ENCODE assay signal across 14 cellular contexts in the genomic region with DNA sequence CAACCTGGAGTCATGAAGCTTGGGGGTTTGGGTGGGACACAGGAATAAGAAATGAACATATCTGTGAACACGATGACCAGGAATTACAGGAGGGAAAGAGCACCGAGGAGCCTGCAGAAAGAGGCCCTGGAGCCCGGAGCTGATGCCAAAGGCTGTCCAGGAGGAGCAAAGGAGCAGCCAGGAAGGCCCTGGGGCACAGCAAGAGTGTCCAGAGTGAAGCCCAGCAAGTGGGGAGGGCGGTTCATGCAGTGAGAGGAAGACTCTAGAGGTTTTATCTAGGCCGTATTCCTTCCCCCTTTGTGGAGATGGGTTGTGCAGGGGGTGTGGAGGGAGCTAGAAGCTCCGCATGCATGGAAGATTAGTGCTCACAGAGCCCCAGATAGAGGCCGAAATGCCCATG.
DNase-seq lines count a peak whose midpoint lies in the region; ATAC-seq and TF ChIP-seq lines count a peak whose summit lies in the region.
"Had no signal": no experiment of that assay in that cellular context is flagged by ENCODE, and none has a peak within 500 bp of the region (broad histone marks: within the 10 kb centered on the region; RNA-seq: fewer than 3 reads in every experiment).

No MANE protein-coding gene starts in this region.

- peak overlapping the region; percentile 77 for H3K27ac Mint-ChIP-seq in stimulated activated naive CD8-positive, alpha-beta T cell treated with anti-CD3 and anti-CD28 coated beads, Interleukin-15, Interleukin-2, amounts not matched to agents 100 ng/mL and 50 ng/mL, for 24 hours
- no peak overlapping the region for H3K27ac Mint-ChIP-seq in stimulated activated naive CD8-positive, alpha-beta T cell treated with anti-CD3 and anti-CD28 coated beads, Interleukin-15, amount 100 ng/mL, for 72 hours
- H3K27ac Mint-ChIP-seq in activated naive CD8-positive, alpha-beta T cell treated with anti-CD3 and anti-CD28 coated beads, Interleukin-2, amount 50 U/mL, for 24 hours, result peak overlapping the region; percentile 90
- peak overlapping the region; percentile 79 for H3K27ac Mint-ChIP-seq in nephron progenitor cell

- H3K9me3 Mint-ChIP-seq in stimulated activated naive CD8-positive, alpha-beta T cell treated with anti-CD3 and anti-CD28 coated beads, Interleukin-15, Interleukin-2, amounts not matched to agents 100 ng/mL and 50 ng/mL, for 24 hours, result no peaks in the 10 kb centered on the region
- no peaks in the 10 kb centered on the region for H3K9me3 Mint-ChIP-seq in stimulated activated naive CD8-positive, alpha-beta T cell treated with anti-CD3 and anti-CD28 coated beads, Interleukin-15, amount 100 ng/mL, for 72 hours
- no peaks in the 10 kb centered on the region for H3K9me3 Mint-ChIP-seq in activated naive CD8-positive, alpha-beta T cell treated with anti-CD3 and anti-CD28 coated beads, Interleukin-2, amount 50 U/mL, for 24 hours
- no peaks in the 10 kb centered on the region for H3K9me3 Mint-ChIP-seq in nephron progenitor cell

- H3K27me3 Mint-ChIP-seq in stimulated activated naive CD8-positive, alpha-beta T cell treated with anti-CD3 and anti-CD28 coated beads, Interleukin-15, Interleukin-2, amounts not matched to agents 100 ng/mL and 50 ng/mL, for 24 hours, result peaks cover 26% of the 10 kb centered on the region
- peaks cover 28% of the 10 kb centered on the region for H3K27me3 Mint-ChIP-seq in stimulated activated naive CD8-positive, alpha-beta T cell treated with anti-CD3 and anti-CD28 coated beads, Interleukin-15, amount 100 ng/mL, for 72 hours
- H3K27me3 Mint-ChIP-seq in activated naive CD8-positive, alpha-beta T cell treated with anti-CD3 and anti-CD28 coated beads, Interleukin-2, amount 50 U/mL, for 24 hours, result peaks cover 13% of the 10 kb centered on the region
- H3K27me3 Mint-ChIP-seq in nephron progenitor cell (ENCODE audit: low read depth, poor library complexity), result peaks cover 8% of the 10 kb centered on the region

- TF ChIP-seq CTCF in nephron progenitor cell (IDR thresholded peaks at IDR 0.05), result no peak

- peaks cover 47% of the 10 kb centered on the region for H3K4me1 Mint-ChIP-seq in stimulated activated naive CD8-positive, alpha-beta T cell treated with anti-CD3 and anti-CD28 coated beads, Interleukin-15, Interleukin-2, amounts not matched to agents 100 ng/mL and 50 ng/mL, for 24 hours (ENCODE audit: low read depth)
- peaks cover 34% of the 10 kb centered on the region for H3K4me1 Mint-ChIP-seq in stimulated activated naive CD8-positive, alpha-beta T cell treated with anti-CD3 and anti-CD28 coated beads, Interleukin-15, amount 100 ng/mL, for 72 hours
- peaks cover 47% of the 10 kb centered on the region for H3K4me1 Mint-ChIP-seq in activated naive CD8-positive, alpha-beta T cell treated with anti-CD3 and anti-CD28 coated beads, Interleukin-2, amount 50 U/mL, for 24 hours
- peaks cover 94% of the 10 kb centered on the region for H3K4me1 Mint-ChIP-seq in nephron progenitor cell

- peak overlapping the region; percentile 44 for H3K4me3 Mint-ChIP-seq in stimulated activated naive CD8-positive, alpha-beta T cell treated with anti-CD3 and anti-CD28 coated beads, Interleukin-15, Interleukin-2, amounts not matched to agents 100 ng/mL and 50 ng/mL, for 24 hours
- no peak overlapping the region for H3K4me3 Mint-ChIP-seq in stimulated activated naive CD8-positive, alpha-beta T cell treated with anti-CD3 and anti-CD28 coated beads, Interleukin-15, amount 100 ng/mL, for 72 hours
- no peak overlapping the region for H3K4me3 Mint-ChIP-seq in activated naive CD8-positive, alpha-beta T cell treated with anti-CD3 and anti-CD28 coated beads, Interleukin-2, amount 50 U/mL, for 24 hours
- peak overlapping the region; percentile 6 for H3K4me3 Mint-ChIP-seq in nephron progenitor cell
- H3K4me3 Mint-ChIP-seq: CD4-positive, CD25-positive, alpha-beta regulatory T cell had no signal

- DNase-seq in stimulated activated naive CD8-positive, alpha-beta T cell treated with anti-CD3 and anti-CD28 coated beads, Interleukin-15, amount 100 ng/mL, for 72 hours, result no peak
- no peak for DNase-seq in activated naive CD8-positive, alpha-beta T cell treated with anti-CD3 and anti-CD28 coated beads, Interleukin-2, amount 50 U/mL, for 24 hours
- no peak for DNase-seq in nephron progenitor cell
- no peak for DNase-seq in activated CD4-positive, CD25-positive, alpha-beta regulatory T cell treated with anti-CD3 and anti-CD28 coated beads, Interleukin-2, amount 50 U/mL, for 72 hours
- no peak for DNase-seq in posterior vena cava (ENCODE audit: low spot score)
- DNase-seq in T1000 (lab: John Stamatoyannopoulos, UW), result no peak
- DNase-seq: ACHN; AML-193; CD4-positive, CD25-positive, alpha-beta regulatory T cell; MG63; NCI-H1092; NCI-H2081 treated with DMSO at 0.1 percent for 48 hours; PC-9 had no signal

- intact Hi-C loops in posterior vena cava (cut with DNase I), result loop anchor here in 1 of 2 donors (10.0 kb wide), 3 partner anchors 78 to 318 kb away; partner anchors contain the start of gene GADD45G

- no peak for ATAC-seq in stimulated activated naive CD8-positive, alpha-beta T cell treated with anti-CD3 and anti-CD28 coated beads, Interleukin-15, amount 100 ng/mL, for 72 hours
- ATAC-seq in activated naive CD8-positive, alpha-beta T cell treated with anti-CD3 and anti-CD28 coated beads, Interleukin-2, amount 50 U/mL, for 24 hours, result no peak

- no peaks in the 10 kb centered on the region for H3K36me3 Mint-ChIP-seq in stimulated activated naive CD8-positive, alpha-beta T cell treated with anti-CD3 and anti-CD28 coated beads, Interleukin-15, Interleukin-2, amounts not matched to agents 100 ng/mL and 50 ng/mL, for 24 hours (ENCODE audit: low read depth)
- peaks cover 5% of the 10 kb centered on the region for H3K36me3 Mint-ChIP-seq in activated naive CD8-positive, alpha-beta T cell treated with anti-CD3 and anti-CD28 coated beads, Interleukin-2, amount 50 U/mL, for 24 hours (ENCODE audit: low read depth)
- H3K36me3 Mint-ChIP-seq in nephron progenitor cell (ENCODE audit: low read depth), result no peaks in the 10 kb centered on the region
- H3K36me3 Mint-ChIP-seq: CD4-positive, CD25-positive, alpha-beta regulatory T cell had no signal

Comparison
In these comparisons a context has a peak if more than half of its experiments do, and no peak if none do; other contexts are left out.
1. H3K27ac Mint-ChIP-seq: peak in stimulated activated naive CD8-positive, alpha-beta T cell treated with anti-CD3 and anti-CD28 coated beads, Interleukin-15, Interleukin-2, amounts not matched to agents 100 ng/mL and 50 ng/mL, for 24 hours (single experiment), activated naive CD8-positive, alpha-beta T cell treated with anti-CD3 and anti-CD28 coated beads, Interleukin-2, amount 50 U/mL, for 24 hours (single experiment) and nephron progenitor cell (single experiment); none in stimulated activated naive CD8-positive, alpha-beta T cell treated with anti-CD3 and anti-CD28 coated beads, Interleukin-15, amount 100 ng/mL, for 72 hours (0 of 2).
2. H3K4me3 Mint-ChIP-seq: peak in stimulated activated naive CD8-positive, alpha-beta T cell treated with anti-CD3 and anti-CD28 coated beads, Interleukin-15, Interleukin-2, amounts not matched to agents 100 ng/mL and 50 ng/mL, for 24 hours (single experiment) and nephron progenitor cell (single experiment); none in stimulated activated naive CD8-positive, alpha-beta T cell treated with anti-CD3 and anti-CD28 coated beads, Interleukin-15, amount 100 ng/mL, for 72 hours (0 of 2) and activated naive CD8-positive, alpha-beta T cell treated with anti-CD3 and anti-CD28 coated beads, Interleukin-2, amount 50 U/mL, for 24 hours (single experiment).